Comparison of ENCODE assay signal across 2 cellular contexts in genomic region chr7:132328760-132329159, GRCh38.
TF ChIP-seq lines count a peak whose summit lies in the region.

No MANE protein-coding gene starts in this region.

TF ChIP-seq in HEK293, 187 proteins besides CTCF, POLR2A, EP300 and RAD21 (continued from another document):
- peak; percentile 90 for TF ChIP-seq PRDM10 (tag by site-specific recombination; IDR thresholded peaks at IDR 0.05)

TF ChIP-seq in SK-N-SH treated with all-trans-retinoic acid at 6 μM for 48 hours, 23 proteins besides CTCF, POLR2A, EP300 and RAD21 (continued from another document):
- TF ChIP-seq POU6F1 (CRISPR knock-in tag; IDR thresholded peaks at IDR 0.05; ENCODE audit: borderline replicate concordance, low read depth): no peak
- no peak for TF ChIP-seq SNAI2 (CRISPR knock-in tag; IDR thresholded peaks at IDR 0.05)
- TF ChIP-seq ZFP30 (CRISPR knock-in tag; IDR thresholded peaks at IDR 0.05): no peak
- no peak for TF ChIP-seq ISL1 (CRISPR knock-in tag; IDR thresholded peaks at IDR 0.05)
- TF ChIP-seq PPARA (CRISPR knock-in tag; IDR thresholded peaks at IDR 0.05; ENCODE audit: borderline replicate concordance): no peak
- TF ChIP-seq ZNF70 (CRISPR knock-in tag; IDR thresholded peaks at IDR 0.05): no peak
- no peak for TF ChIP-seq GLIS3 (CRISPR knock-in tag; IDR thresholded peaks at IDR 0.05)
- TF ChIP-seq ESRRG (CRISPR knock-in tag; IDR thresholded peaks at IDR 0.05): no peak
- TF ChIP-seq CSDC2 (CRISPR knock-in tag; IDR thresholded peaks at IDR 0.05): no peak
